Comparison of ENCODE assay signal across 20 cellular contexts in genomic region chr1:166511754-166512153, GRCh38.
DNase-seq lines count a peak whose midpoint lies in the region; ATAC-seq and TF ChIP-seq lines count a peak whose summit lies in the region.
"Had no signal": no experiment of that assay in that cellular context is flagged by ENCODE, and none has a peak within 500 bp of the region (broad histone marks: within the 10 kb centered on the region; RNA-seq: fewer than 3 reads in every experiment).

No MANE protein-coding gene starts in this region.

- H3K4me1 Mint-ChIP-seq in T-helper 17 cell, result no peaks in the 10 kb centered on the region

- TF ChIP-seq CTCF in lower lobe of right lung (IDR thresholded peaks at IDR 0.05), result no peak

- H3K27ac Mint-ChIP-seq in T-helper 17 cell, result no peak overlapping the region
- H3K27ac Mint-ChIP-seq: activated CD8-positive, alpha-beta T cell treated with anti-CD3 and anti-CD28 coated beads, Interleukin-2, amount 10 ng/mL, durations not matched to agents 7 days and 5 days; activated naive CD4-positive, alpha-beta T cell treated with anti-CD3 and anti-CD28 coated beads, Interleukin-2, amount 50 U/mL, for 72 hours; activated T-cell treated with anti-CD3 and anti-CD28 coated beads, Interleukin-2, amount 50 U/mL, for 72 hours; CD8-positive, alpha-beta T cell; T-helper 2 cell treated with Interferon-gamma antibody and Interleukin-4, amounts not matched to agents 5 μg/mL and 100 μg/mL, for 36 hours had no signal

- peaks cover 4% of the 10 kb centered on the region for H3K27me3 Mint-ChIP-seq in T-helper 17 cell

- no peak overlapping the region for H3K4me3 ChIP-seq in lower lobe of right lung
- H3K4me3 ChIP-seq: hepatocyte, lung, right atrium auricular region, SJCRH30, thoracic aorta had no signal

- ATAC-seq in T-helper 17 cell (peak; percentile 39), lower lobe of right lung (peak; percentile 30 to 48), HG03457 (IDR thresholded peaks at IDR 0.05; ENCODE audit: unreplicated experiment) (no peak), HG03571 (IDR thresholded peaks at IDR 0.05; ENCODE audit: unreplicated experiment) (no peak), GM19351 (IDR thresholded peaks at IDR 0.05; ENCODE audit: unreplicated experiment) (no peak)
- ATAC-seq: activated CD8-positive, alpha-beta T cell treated with anti-CD3 and anti-CD28 coated beads, Interleukin-2, amount 10 ng/mL, durations not matched to agents 7 days and 5 days; activated naive CD4-positive, alpha-beta T cell treated with anti-CD3 and anti-CD28 coated beads, Interleukin-2, amount 50 U/mL, for 72 hours; CD8-positive, alpha-beta T cell had no signal

- peak; percentile 6 for DNase-seq in HCEC 1CT
- DNase-seq in NOMO-1 (lab: John Stamatoyannopoulos, UW; ENCODE audit: unreplicated experiment in 2 of 2), result peak; percentile 78 to 97
- DNase-seq in T-helper 17 cell, result no peak
- no peak for DNase-seq in lower lobe of right lung
- DNase-seq in stimulated activated CD4-positive, alpha-beta T cell treated with anti-CD3 and anti-CD28 coated beads, Interleukin-15, amount 100 ng/mL, for 24 hours, result no peak
- DNase-seq: activated CD8-positive, alpha-beta T cell treated with anti-CD3 and anti-CD28 coated beads, Interleukin-2, amount 10 ng/mL, durations not matched to agents 7 days and 5 days; activated T-cell treated with anti-CD3 and anti-CD28 coated beads, Interleukin-2, amount 50 U/mL, for 72 hours; CD8-positive, alpha-beta T cell; Kasumi-1; NCI-H146; SJCRH30 had no signal

- H3K4me1 ChIP-seq in lower lobe of right lung, result no peaks in the 10 kb centered on the region
- H3K4me1 ChIP-seq: right atrium auricular region, SJCRH30 had no signal

- H3K36me3 ChIP-seq in lower lobe of right lung, result no peaks in the 10 kb centered on the region
- H3K36me3 ChIP-seq: right atrium auricular region, SJCRH30, thoracic aorta had no signal

- H3K9me3 ChIP-seq in T-helper 17 cell (ENCODE audit: control insufficient read depth, low read length, poor library complexity, severe bottlenecking), result no peaks in the 10 kb centered on the region
- peaks cover 6% of the 10 kb centered on the region for H3K9me3 ChIP-seq in lower lobe of right lung
- H3K9me3 ChIP-seq: SJCRH30 had no signal

- no peak overlapping the region for H3K27ac ChIP-seq in lower lobe of right lung
- H3K27ac ChIP-seq: hepatocyte, right atrium auricular region, SJCRH30, thoracic aorta had no signal

- H3K27me3 ChIP-seq in lower lobe of right lung (ENCODE audit: low read depth), result no peaks in the 10 kb centered on the region
- H3K27me3 ChIP-seq: hepatocyte, right atrium auricular region, SJCRH30 had no signal

- H3K36me3 Mint-ChIP-seq in T-helper 17 cell (ENCODE audit: low read depth), result no peaks in the 10 kb centered on the region
- H3K36me3 Mint-ChIP-seq: activated naive CD4-positive, alpha-beta T cell treated with anti-CD3 and anti-CD28 coated beads, Interleukin-2, amount 50 U/mL, for 72 hours; CD8-positive, alpha-beta T cell had no signal

- intact Hi-C loops in lower lobe of right lung (cut with DNase I), result no loop called here

- no peak overlapping the region for H3K4me3 Mint-ChIP-seq in T-helper 17 cell
- H3K4me3 Mint-ChIP-seq: activated CD8-positive, alpha-beta T cell treated with anti-CD3 and anti-CD28 coated beads, Interleukin-2, amount 10 ng/mL, durations not matched to agents 7 days and 5 days; activated T-cell treated with anti-CD3 and anti-CD28 coated beads, Interleukin-2, amount 50 U/mL, for 72 hours; CD8-positive, alpha-beta T cell; T-helper 2 cell treated with Interferon-gamma antibody and Interleukin-4, amounts not matched to agents 5 μg/mL and 100 μg/mL, for 36 hours had no signal

Comparison
In these comparisons a context has a peak if more than half of its experiments do, and no peak if none do; other contexts are left out.
1. DNase-seq: peak in HCEC 1CT (single experiment) and NOMO-1 (2 of 2); none in T-helper 17 cell (0 of 3), lower lobe of right lung (single experiment) and stimulated activated CD4-positive, alpha-beta T cell treated with anti-CD3 and anti-CD28 coated beads, Interleukin-15, amount 100 ng/mL, for 24 hours (single experiment).
2. ATAC-seq: peak in T-helper 17 cell (single experiment) and lower lobe of right lung (2 of 2); none in HG03457 (single experiment), HG03571 (single experiment) and GM19351 (single experiment).